In genomic region chr16:56629531-56629930, GRCh38 we compare ENCODE assay signal across 20 cellular contexts. TPM values are rescaled to one million over a fixed set of nuclear protein-coding genes. Genes with fewer than 3 reads are reported as not detected.
"Had no signal": no experiment of that assay in that cellular context is flagged by ENCODE, and none has a peak within 500 bp of the region (broad histone marks: within the 10 kb centered on the region; RNA-seq: fewer than 3 reads in every experiment).

No MANE protein-coding gene starts in this region.

- H3K27ac ChIP-seq: brain microvascular endothelial cell, prostate gland, testis had no signal

- H3K9me3 ChIP-seq: prostate gland, right lobe of liver, testis had no signal

- H3K4me1 ChIP-seq: prostate gland had no signal

- DNase-seq: activated CD4-positive, alpha-beta T cell treated with anti-CD3 and anti-CD28 coated beads for 1 hour; activated CD4-positive, alpha-beta T cell treated with anti-CD3 and anti-CD28 coated beads, Interleukin-2, amount 50 U/mL, for 48 hours; brain microvascular endothelial cell; effector CD8-positive, alpha-beta T cell; foreskin melanocyte; head of caudate nucleus; immature natural killer cell; left cardiac atrium; midbrain; right lobe of liver; stimulated activated naive CD8-positive, alpha-beta T cell treated with anti-CD3 and anti-CD28 coated beads, Interleukin-15, amount 100 ng/mL, for 72 hours; T-helper 1 cell; T1000; testis had no signal

- ATAC-seq: left cardiac atrium, right lobe of liver had no signal

- H3K27me3 ChIP-seq: right lobe of liver, testis had no signal

- H3K36me3 ChIP-seq: brain microvascular endothelial cell, prostate gland, right lobe of liver had no signal

- H3K4me3 ChIP-seq: lung, prostate gland, right lobe of liver, testis had no signal

RNA-seq across cellular contexts. Expression of gene MT1M, which starts 2.9 kb away (rescaled TPM):
- total RNA-seq: myocyte had no signal
- polyA plus RNA-seq: immature natural killer cell, neural cell had no signal

RNA-seq across cellular contexts. Expression of gene MT1E, which starts 4.0 kb away (rescaled TPM):
- polyA plus RNA-seq: neural cell had no signal

RNA-seq across cellular contexts. Expression of gene MT1A, which starts 8.9 kb away (rescaled TPM):
- total RNA-seq: myocyte had no signal
- polyA plus RNA-seq: immature natural killer cell, neural cell had no signal

RNA-seq across cellular contexts. Expression of gene MT2A, which starts 21.1 kb away (rescaled TPM):
- polyA plus RNA-seq: neural cell had no signal

RNA-seq across cellular contexts. Expression of gene MT1B, which starts 22.2 kb away (rescaled TPM):
- total RNA-seq: left cardiac atrium, lung, myocyte, omental fat pad, prostate gland, testis, ureter had no signal
- polyA plus RNA-seq: immature natural killer cell, lung, neural cell had no signal
